In genomic region chr17:17751996-17752821, GRCh38 we compare ENCODE assay signal across 8 cellular contexts.
A peak's percentile ranks its signal among the peaks of the same experiment; 100 is the strongest.
DNase-seq lines count a peak whose midpoint lies in the region; ATAC-seq and TF ChIP-seq lines count a peak whose summit lies in the region.

No MANE protein-coding gene starts in this region.

- H3K4me3 ChIP-seq in NT2/D1 (ENCODE audit: insufficient read length, low read depth) = peak overlapping the region; percentile 46

- DNase-seq in CD14-positive monocyte (ENCODE audit: low spot score) = peak; percentile 97
- peak; percentile 76 for DNase-seq in NT2/D1 (ENCODE audit: low read depth, low spot score)
- peak; percentile 99 for DNase-seq in activated CD8-positive, alpha-beta memory T cell treated with anti-CD3 and anti-CD28 coated beads, Interleukin-2, amount 50 U/mL, for 48 hours
- peak; percentile 97 for DNase-seq in endothelial cell (ENCODE audit: low spot score)
- DNase-seq in midbrain (lab: John Stamatoyannopoulos, UW) = peak; percentile 93
- peak; percentile 92 to 96 for DNase-seq in stimulated activated CD8-positive, alpha-beta memory T cell treated with anti-CD3 and anti-CD28 coated beads, Interleukin-15, amount 100 ng/mL, for 4 hours (ENCODE audit: low read depth in 2 of 2)

- H3K36me3 Mint-ChIP-seq in CD14-positive monocyte (peaks cover 0 to 3% of the 10 kb centered on the region in 2 donors), endothelial cell (ENCODE audit: low read depth, unreplicated experiment) (peaks cover 6% of the 10 kb centered on the region)

- H3K27me3 Mint-ChIP-seq in CD14-positive monocyte (ENCODE audit: low read depth in 3 of 3) = peaks cover 3 to 7% (median 4%) of the 10 kb centered on the region in 3 donors
- peaks cover 8% of the 10 kb centered on the region for H3K27me3 Mint-ChIP-seq in endothelial cell (ENCODE audit: unreplicated experiment)

- intact Hi-C loops in CD14-positive monocyte (cut with micrococcal nuclease) = loop anchor here (5.0 kb wide), 4 partner anchors 55 to 285 kb away; partner anchors contain the start of genes ATPAF2 (in 1 of the 2), GID4 (in 1 of the 2), PEMT (in 1 of the 2) and RAI1 (in 1 of the 2)

- peak overlapping the region; percentile 61 for H3K9ac ChIP-seq in NT2/D1 (ENCODE audit: insufficient read length, low read depth)

- H3K27ac Mint-ChIP-seq in CD14-positive monocyte = peak overlapping the region; percentile 95 to 98 (median 97)
- H3K27ac Mint-ChIP-seq in endothelial cell (ENCODE audit: unreplicated experiment) = peak overlapping the region; percentile 94

- H3K36me3 ChIP-seq in NT2/D1 (ENCODE audit: insufficient read depth, insufficient read length, low read length) = no peaks in the 10 kb centered on the region

- H3K4me3 Mint-ChIP-seq in CD14-positive monocyte (peak overlapping the region; percentile 81 to 89), endothelial cell (ENCODE audit: unreplicated experiment) (peak overlapping the region; percentile 44)

- TF ChIP-seq CTCF in CD14-positive monocyte (IDR thresholded peaks at IDR 0.05) (peak; percentile 40), endothelial cell (IDR thresholded peaks at IDR 0.05; ENCODE audit: unreplicated experiment) (no peak)

- peaks cover 45% of the 10 kb centered on the region for H3K4me1 Mint-ChIP-seq in CD14-positive monocyte
- H3K4me1 Mint-ChIP-seq in endothelial cell (ENCODE audit: unreplicated experiment) = peaks cover 46% of the 10 kb centered on the region

- H3K4me1 ChIP-seq in NT2/D1 (ENCODE audit: insufficient read depth, insufficient read length) = peaks cover 6% of the 10 kb centered on the region

- H3K9me3 ChIP-seq in NT2/D1 (ENCODE audit: insufficient read depth, low read length) = no peaks in the 10 kb centered on the region; the same call in 1 of the 2 replicates

- ATAC-seq in GM19395 (IDR thresholded peaks at IDR 0.05; ENCODE audit: unreplicated experiment) (peak; percentile 78), HG03521 (IDR thresholded peaks at IDR 0.05; ENCODE audit: unreplicated experiment) (peak; percentile 85)

- H3K9me3 Mint-ChIP-seq in CD14-positive monocyte = no peaks in the 10 kb centered on the region
- no peaks in the 10 kb centered on the region for H3K9me3 Mint-ChIP-seq in endothelial cell (ENCODE audit: unreplicated experiment)

- no peaks in the 10 kb centered on the region for H3K27me3 ChIP-seq in NT2/D1 (ENCODE audit: insufficient read depth, insufficient read length)

Comparison
In these comparisons a context has a peak if more than half of its experiments do, and no peak if none do; other contexts are left out.
1. Peak in every context shown above with its lines: DNase-seq, ATAC-seq and H3K4me3 ChIP-seq.